ENCODE assay signal across 8 cellular contexts in the genomic region with DNA sequence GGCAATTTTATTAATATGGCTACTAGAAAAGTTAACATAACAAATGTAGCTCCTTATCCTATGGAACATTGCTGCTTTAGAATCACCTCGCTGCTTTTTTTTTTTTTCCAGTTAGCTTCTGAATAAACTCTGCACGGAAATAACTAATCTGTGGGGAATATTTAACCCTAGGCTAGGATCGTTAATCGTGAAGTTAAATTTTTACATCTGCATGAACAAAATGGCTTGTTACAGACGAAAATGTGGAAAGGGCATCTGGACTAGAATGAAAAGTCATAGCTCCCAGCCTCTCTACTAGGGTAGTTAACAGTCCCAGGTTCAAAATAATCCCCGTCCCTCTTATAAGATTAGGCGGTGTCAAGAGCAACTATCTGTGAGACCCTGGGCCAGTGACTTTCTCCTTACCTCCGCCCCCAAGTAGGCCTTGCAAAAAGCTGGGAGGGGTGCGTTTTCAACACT. TPM values are rescaled to one million over a fixed set of nuclear protein-coding genes. Genes with fewer than 3 reads are reported as not detected.
DNase-seq lines count a peak whose midpoint lies in the region; ATAC-seq and TF ChIP-seq lines count a peak whose summit lies in the region.

No MANE protein-coding gene starts in this region.

- no CpG with 5 or more reads among the region's 9 CpGs for WGBS in iPS DF 6.9 (ENCODE audit: insufficient coverage, insufficient read length)
- 10 to 18% (median 16%) methylated on average over 9 of the region's 9 CpGs for WGBS in spleen, 5 donors

- H3K9me3 ChIP-seq in left ventricle myocardium inferior (replicated peaks) (no peaks in the 10 kb centered on the region), WERI-Rb-1 (ENCODE audit: severe bottlenecking) (no peaks in the 10 kb centered on the region), iPS DF 6.9 (ENCODE audit: control insufficient read depth, insufficient read depth, low read length) (no peaks in the 10 kb centered on the region), spleen (no peaks in the 10 kb centered on the region)

- TF ChIP-seq CTCF in left ventricle myocardium inferior (IDR thresholded peaks at IDR 0.05; ENCODE audit: borderline replicate concordance) (no peak), WERI-Rb-1 (IDR thresholded peaks at IDR 0.05; ENCODE audit: low read depth, low read length) (no peak), spleen (IDR thresholded peaks at IDR 0.05 in 8 of 11, conservative IDR thresholded peaks at IDR 0.05 in 3 of 11) (no peak)

- no peaks in the 10 kb centered on the region for H3K36me3 ChIP-seq in left ventricle myocardium inferior
- no peaks in the 10 kb centered on the region for H3K36me3 ChIP-seq in WERI-Rb-1
- H3K36me3 ChIP-seq in iPS DF 6.9 (ENCODE audit: control insufficient read depth, insufficient read depth, low read length): no peaks in the 10 kb centered on the region
- peaks cover 0 to 17% (median 0%) of the 10 kb centered on the region in 6 donors for H3K36me3 ChIP-seq in spleen

- H3K4me3 ChIP-seq in left ventricle myocardium inferior (peak overlapping the region; percentile 83), WERI-Rb-1 (ENCODE audit: low read depth, low read length) (peak overlapping the region; percentile 80), iPS DF 6.9 (ENCODE audit: low read length) (peak overlapping the region; percentile 55; the same call in 1 of the 2 replicates), spleen (peak overlapping the region; percentile 60 to 72 (median 64))

- no peak for ATAC-seq in Right ventricle myocardium superior (ENCODE audit: poor library complexity)

- H3K4me1 ChIP-seq in left ventricle myocardium inferior (peaks cover 65% of the 10 kb centered on the region), iPS DF 6.9 (ENCODE audit: control insufficient read depth, insufficient read depth, low read length) (peaks cover 3% of the 10 kb centered on the region), spleen (peaks cover 6 to 43% (median 30%) of the 10 kb centered on the region in 6 donors)

- DNase-seq in left ventricle myocardium inferior (no peak), Right ventricle myocardium superior (no peak), WERI-Rb-1 (no peak), iPS DF 6.9 (ENCODE audit: low read depth, low spot score) (no peak), spleen (no peak), NAMALWA (ENCODE audit: low spot score) (no peak), Ammon's horn (ENCODE audit: low spot score) (no peak), NOMO-1 (lab: John Stamatoyannopoulos, UW; ENCODE audit: unreplicated experiment in 2 of 2) (no peak)

- peak overlapping the region; percentile 94 for H3K27ac ChIP-seq in left ventricle myocardium inferior (replicated peaks)
- peak overlapping the region; percentile 62 for H3K27ac ChIP-seq in WERI-Rb-1
- H3K27ac ChIP-seq in iPS DF 6.9 (ENCODE audit: low read length): no peak overlapping the region
- H3K27ac ChIP-seq in spleen: peak overlapping the region; percentile 68 to 88 (median 82)

- H3K27me3 ChIP-seq in left ventricle myocardium inferior (ENCODE audit: low read depth): no peaks in the 10 kb centered on the region
- H3K27me3 ChIP-seq in WERI-Rb-1 (ENCODE audit: insufficient read depth, low read depth, severe bottlenecking): no peaks in the 10 kb centered on the region
- peaks cover 4% of the 10 kb centered on the region for H3K27me3 ChIP-seq in iPS DF 6.9 (ENCODE audit: control insufficient read depth, insufficient read depth, low read length)
- no peaks in the 10 kb centered on the region for H3K27me3 ChIP-seq in spleen (replicated peaks in 1 of 7)

- intact Hi-C loops in left ventricle myocardium inferior (cut with micrococcal nuclease) (no loop called here), Right ventricle myocardium superior (cut with DNase I) (no loop called here), spleen (cut with DNase I; ENCODE audit: low total_unique reads) (no loop called here)

- no peak for TF ChIP-seq POLR2A in spleen (IDR thresholded peaks at IDR 0.05)

RNA-seq across cellular contexts. Expression of gene SLC22A5, which starts 0.5 kb away (rescaled TPM):
- total RNA-seq in left ventricle myocardium inferior: 20.8 TPM
- total RNA-seq in Right ventricle myocardium superior: 22.7 TPM
- 1 to 10 TPM; 5.3 to 9.2 (median 7.6) TPM for total RNA-seq in spleen
- polyA plus RNA-seq in spleen: 1 to 10 TPM; 2.4 to 2.9 (median 2.6) TPM
